Comparison of ENCODE assay signal across 11 cellular contexts in genomic region chr1:214658785-214659184, GRCh38. TPM values are rescaled to one million over a fixed set of nuclear protein-coding genes. Genes with fewer than 3 reads are reported as not detected.
DNase-seq lines count a peak whose midpoint lies in the region; ATAC-seq and TF ChIP-seq lines count a peak whose summit lies in the region.
"Had no signal": no experiment of that assay in that cellular context is flagged by ENCODE, and none has a peak within 500 bp of the region (broad histone marks: within the 10 kb centered on the region; RNA-seq: fewer than 3 reads in every experiment).

No MANE protein-coding gene starts in this region.

- H3K27me3 Mint-ChIP-seq in natural killer cell treated with Interleukin-12 subunit alpha and Interleukin-12 subunit beta and Interleukin-15 and Interleukin-18, amount 100 ng/mL, for 72 hours, result no peaks in the 10 kb centered on the region
- H3K27me3 Mint-ChIP-seq: activated CD4-positive, alpha-beta memory T cell treated with anti-CD3 and anti-CD28 coated beads, Interleukin-2, amount 10 ng/mL, durations not matched to agents 7 days and 5 days had no signal

- no peaks in the 10 kb centered on the region for H3K9me3 ChIP-seq in liver (ENCODE audit: control insufficient read depth in 4 of 4, low read length in 3 of 4)

- H3K36me3 ChIP-seq in brain microvascular endothelial cell (replicated peaks), result peaks cover 3% of the 10 kb centered on the region
- H3K36me3 ChIP-seq in liver (ENCODE audit: control insufficient read depth in 4 of 4, insufficient read depth in 3 of 4, low read depth in 1 of 4, low read length in 3 of 4), result no peaks in the 10 kb centered on the region

- TF ChIP-seq CTCF in C4-2B (conservative IDR thresholded peaks at IDR 0.05) (peak; percentile 22), brain microvascular endothelial cell (IDR thresholded peaks at IDR 0.05; ENCODE audit: low read depth, low read length, missing control alignments) (peak; percentile 71), liver (IDR thresholded peaks at IDR 0.05; ENCODE audit: low read depth, low read length, missing input control) (no peak), lower leg skin (IDR thresholded peaks at IDR 0.05) (no peak)

- DNase-seq in LHCN-M2 (ENCODE audit: low read depth) (peak; percentile 26), brain microvascular endothelial cell (peak; percentile 46), putamen (ENCODE audit: low spot score) (no peak), lower leg skin (ENCODE audit: low spot score in 2 of 2) (no peak)
- DNase-seq in activated effector memory CD4-positive, alpha-beta T cell treated with Interleukin-2 at 50 U/mL for 16 hours, result no peak
- no peak for DNase-seq in natural killer cell treated with Interleukin-12 subunit alpha and Interleukin-12 subunit beta and Interleukin-15 and Interleukin-18, amount 100 ng/mL, for 72 hours (ENCODE audit: low spot score)
- DNase-seq: activated CD4-positive, alpha-beta memory T cell treated with anti-CD3 and anti-CD28 coated beads, Interleukin-2, amount 10 ng/mL, durations not matched to agents 7 days and 5 days; effector CD4-positive, alpha-beta T cell; NCI-H2029 treated with DMSO at 0.1 percent for 48 hours had no signal

- no peaks in the 10 kb centered on the region for H3K27me3 ChIP-seq in brain microvascular endothelial cell (replicated peaks)
- H3K27me3 ChIP-seq in liver (ENCODE audit: control insufficient read depth in 4 of 4, insufficient read depth in 4 of 4, low read length in 3 of 4), result no peaks in the 10 kb centered on the region

- TF ChIP-seq POLR2A in lower leg skin (IDR thresholded peaks at IDR 0.05), result no peak

- peaks cover 14% of the 10 kb centered on the region for H3K36me3 Mint-ChIP-seq in natural killer cell treated with Interleukin-12 subunit alpha and Interleukin-12 subunit beta and Interleukin-15 and Interleukin-18, amount 100 ng/mL, for 72 hours

- H3K4me3 ChIP-seq in brain microvascular endothelial cell (ENCODE audit: low read depth, low read length), result no peak overlapping the region
- no peak overlapping the region for H3K4me3 ChIP-seq in liver (ENCODE audit: low read depth in 1 of 3, low read length in 3 of 3)
- no peak overlapping the region for H3K4me3 ChIP-seq in lower leg skin (ENCODE audit: low read depth, poor library complexity, severe bottlenecking)

- no peaks in the 10 kb centered on the region for H3K9me3 Mint-ChIP-seq in natural killer cell treated with Interleukin-12 subunit alpha and Interleukin-12 subunit beta and Interleukin-15 and Interleukin-18, amount 100 ng/mL, for 72 hours
- H3K9me3 Mint-ChIP-seq: activated CD4-positive, alpha-beta memory T cell treated with anti-CD3 and anti-CD28 coated beads, Interleukin-2, amount 10 ng/mL, durations not matched to agents 7 days and 5 days had no signal

- ATAC-seq in natural killer cell treated with Interleukin-12 subunit alpha and Interleukin-12 subunit beta and Interleukin-15 and Interleukin-18, amount 100 ng/mL, for 72 hours, result no peak

- H3K4me1 ChIP-seq in liver (ENCODE audit: control insufficient read depth in 4 of 4, insufficient read depth in 4 of 4, low read length in 3 of 4), result no peaks in the 10 kb centered on the region

- no peak overlapping the region for H3K4me3 Mint-ChIP-seq in natural killer cell treated with Interleukin-12 subunit alpha and Interleukin-12 subunit beta and Interleukin-15 and Interleukin-18, amount 100 ng/mL, for 72 hours
- H3K4me3 Mint-ChIP-seq: activated CD4-positive, alpha-beta memory T cell treated with anti-CD3 and anti-CD28 coated beads, Interleukin-2, amount 10 ng/mL, durations not matched to agents 7 days and 5 days had no signal

- intact Hi-C loops in lower leg skin (cut with DNase I; ENCODE audit: low total_unique reads), result no loop called here

- 82% methylated on average over 9 of the region's 9 CpGs for WGBS in liver
- 81 to 82% methylated on average over 9 of the region's 9 CpGs for WGBS in lower leg skin, 2 donors

- TF ChIP-seq RAD21 in liver (IDR thresholded peaks at IDR 0.05), result peak; percentile 46 to 56

- H3K9ac ChIP-seq in liver (ENCODE audit: low read depth in 1 of 2, low read length in 2 of 2), result no peak overlapping the region

- H3K27ac Mint-ChIP-seq in natural killer cell treated with Interleukin-12 subunit alpha and Interleukin-12 subunit beta and Interleukin-15 and Interleukin-18, amount 100 ng/mL, for 72 hours, result no peak overlapping the region
- H3K27ac Mint-ChIP-seq: activated CD4-positive, alpha-beta memory T cell treated with anti-CD3 and anti-CD28 coated beads, Interleukin-2, amount 10 ng/mL, durations not matched to agents 7 days and 5 days had no signal

- in situ Hi-C loops in brain microvascular endothelial cell (cut with HindIII; ENCODE audit: low pct_ligation_motif_present, low sequenced_read_pairs), result loop anchor here (25.0 kb wide), 1 partner anchor 879 kb away; no protein-coding TSS in a partner anchor

- H3K4me1 Mint-ChIP-seq in natural killer cell treated with Interleukin-12 subunit alpha and Interleukin-12 subunit beta and Interleukin-15 and Interleukin-18, amount 100 ng/mL, for 72 hours (ENCODE audit: low read depth in 2 of 2), result no peaks in the 10 kb centered on the region
- H3K4me1 Mint-ChIP-seq: activated CD4-positive, alpha-beta memory T cell treated with anti-CD3 and anti-CD28 coated beads, Interleukin-2, amount 10 ng/mL, durations not matched to agents 7 days and 5 days had no signal

- H3K27ac ChIP-seq in C4-2B (no peak overlapping the region), brain microvascular endothelial cell (no peak overlapping the region), liver (ENCODE audit: low read depth in 1 of 2, low read length in 2 of 2) (no peak overlapping the region)

TF ChIP-seq in liver, 16 proteins besides CTCF, POLR2A, EP300 and RAD21 (continues in another document):
- TF ChIP-seq FOXA2 (IDR thresholded peaks at IDR 0.05), result no peak
- no peak for TF ChIP-seq REST (IDR thresholded peaks at IDR 0.05)
- TF ChIP-seq HNF4G (IDR thresholded peaks at IDR 0.05), result no peak
- TF ChIP-seq HNF4A (conservative IDR thresholded peaks at IDR 0.05), result no peak
- no peak for TF ChIP-seq MAX (IDR thresholded peaks at IDR 0.05)
- TF ChIP-seq GABPA (IDR thresholded peaks at IDR 0.05 in 1 of 2, conservative IDR thresholded peaks at IDR 0.05 in 1 of 2), result no peak
- no peak for TF ChIP-seq JUND (IDR thresholded peaks at IDR 0.05)
- no peak for TF ChIP-seq RXRA (IDR thresholded peaks at IDR 0.05)
- TF ChIP-seq TAF1 (conservative IDR thresholded peaks at IDR 0.05), result no peak
- no peak for TF ChIP-seq ZBTB33 (IDR thresholded peaks at IDR 0.05)
- TF ChIP-seq YY1 (IDR thresholded peaks at IDR 0.05), result no peak
- TF ChIP-seq ATF3 (IDR thresholded peaks at IDR 0.05), result no peak
- no peak for TF ChIP-seq FOXA1 (IDR thresholded peaks at IDR 0.05)
- TF ChIP-seq EGR1 (IDR thresholded peaks at IDR 0.05; ENCODE audit: low read depth in 2 of 2), result no peak
- no peak for TF ChIP-seq NR2F2 (IDR thresholded peaks at IDR 0.05)

RNA-seq across cellular contexts. Expression of gene CENPF, which starts 55.8 kb away (rescaled TPM):
- total RNA-seq in LHCN-M2 (2014; rRNA removed), result 199 and 222 TPM in 2 replicates
- 29.3 TPM for polyA plus RNA-seq in LHCN-M2 (2012)
- total RNA-seq in liver, result 10 to 100 TPM in 1 of 2 donors, under 1 TPM in 1; 0.08 to 47.3 TPM
- polyA plus RNA-seq in liver, result 1 to 10 TPM; 1.3 to 1.6 TPM
- 1 to 10 TPM; 2.5 to 7.0 (median 3.0) TPM for total RNA-seq in lower leg skin
- 10 to 100 TPM; 28.7 to 56.7 TPM for total RNA-seq in natural killer cell treated with Interleukin-12 subunit alpha and Interleukin-12 subunit beta and Interleukin-15 and Interleukin-18, amount 100 ng/mL, for 72 hours

Comparison
In these comparisons a context has a peak if more than half of its experiments do, and no peak if none do; other contexts are left out.
1. CTCF ChIP-seq: peak in C4-2B (single experiment) and brain microvascular endothelial cell (single experiment); none in liver (single experiment) and lower leg skin (0 of 3).
2. DNase-seq: peak in LHCN-M2 (single experiment) and brain microvascular endothelial cell (single experiment); none in activated effector memory CD4-positive, alpha-beta T cell treated with Interleukin-2 at 50 U/mL for 16 hours (single experiment), putamen (single experiment), lower leg skin (0 of 2) and natural killer cell treated with Interleukin-12 subunit alpha and Interleukin-12 subunit beta and Interleukin-15 and Interleukin-18, amount 100 ng/mL, for 72 hours (single experiment).